In genomic region chr6:160134337-160134751, GRCh38 we compare ENCODE assay signal across 3 cellular contexts. TPM values are rescaled to one million over a fixed set of nuclear protein-coding genes. Genes with fewer than 3 reads are reported as not detected.
"Had no signal": no experiment of that assay in that cellular context is flagged by ENCODE, and none has a peak within 500 bp of the region (broad histone marks: within the 10 kb centered on the region; RNA-seq: fewer than 3 reads in every experiment).

No MANE protein-coding gene starts in this region.

RNA-seq across cellular contexts. Expression of gene SLC22A1, which starts 12.7 kb away (rescaled TPM):
- total RNA-seq: SJSA1 had no signal
- polyA plus RNA-seq: cardiac muscle cell; naive thymus-derived CD4-positive, alpha-beta T cell had no signal
